28 cellular contexts compared by ENCODE assay signal in the genomic region with DNA sequence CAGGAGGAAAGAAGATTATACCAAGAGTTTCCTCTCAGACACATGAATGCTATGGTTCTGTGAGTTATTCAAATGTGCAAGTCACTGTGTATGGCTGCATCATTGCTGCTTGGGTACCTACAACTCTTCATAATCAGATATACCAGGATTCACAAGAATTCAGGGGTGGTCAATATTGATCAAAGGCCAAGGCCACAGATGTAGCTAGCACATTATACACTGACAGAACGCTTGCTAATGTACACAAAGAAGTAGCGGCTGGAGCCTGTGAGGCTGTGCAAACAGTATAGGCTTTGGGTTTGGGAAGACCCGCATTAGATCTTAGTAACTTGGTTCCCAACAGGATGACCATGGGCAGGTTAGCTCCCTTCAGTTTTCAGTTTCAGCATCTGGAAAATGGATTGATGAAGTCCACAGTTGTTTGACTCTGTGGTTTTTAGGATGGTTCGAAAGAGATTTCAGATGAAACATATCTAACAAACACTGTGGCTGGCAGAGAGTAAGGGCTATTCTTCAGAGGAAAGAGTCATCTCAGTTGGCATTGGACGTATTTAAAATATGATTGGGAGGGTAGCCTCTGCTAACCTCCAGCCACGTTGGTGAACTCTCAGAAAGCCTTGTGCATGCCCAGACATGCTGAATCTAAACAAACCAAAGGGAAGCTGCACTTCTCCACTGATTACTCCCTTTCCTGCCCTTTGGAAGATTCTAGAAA.
"Had no signal": no experiment of that assay in that cellular context is flagged by ENCODE, and none has a peak within 500 bp of the region (broad histone marks: within the 10 kb centered on the region; RNA-seq: fewer than 3 reads in every experiment).

No MANE protein-coding gene starts in this region.

- H3K4me3 Mint-ChIP-seq: activated naive CD8-positive, alpha-beta T cell treated with anti-CD3 and anti-CD28 coated beads for 36 hours; activated T-cell treated with anti-CD3 and anti-CD28 coated beads, Interleukin-2, amount 50 U/mL, for 72 hours; effector memory CD8-positive, alpha-beta T cell; immature natural killer cell; memory B cell; natural killer cell treated with Interleukin-12 subunit alpha and Interleukin-12 subunit beta and Interleukin-15 and Interleukin-18, amount 100 ng/mL, for 72 hours; stimulated activated effector memory CD8-positive, alpha-beta T cell treated with anti-CD3 and anti-CD28 coated beads, Interleukin-12 subunit alpha, Interleukin-12 subunit beta, amount 100 ng/mL, for 72 hours; stimulated activated naive CD8-positive, alpha-beta T cell treated with anti-CD3 and anti-CD28 coated beads, Interleukin-15, amount 100 ng/mL, for 72 hours; type B pancreatic cell had no signal

- H3K27ac ChIP-seq: adrenal gland, ascending aorta, skin epidermis, uterus, VCaP had no signal

- H3K36me3 Mint-ChIP-seq: activated naive CD8-positive, alpha-beta T cell treated with anti-CD3 and anti-CD28 coated beads for 36 hours; brain; immature natural killer cell; memory B cell; natural killer cell treated with Interleukin-12 subunit alpha and Interleukin-12 subunit beta and Interleukin-15 and Interleukin-18, amount 100 ng/mL, for 72 hours; stimulated activated effector memory CD8-positive, alpha-beta T cell treated with anti-CD3 and anti-CD28 coated beads, Interleukin-12 subunit alpha, Interleukin-12 subunit beta, amount 100 ng/mL, for 72 hours; type B pancreatic cell had no signal

- H3K4me1 ChIP-seq: adrenal gland, ascending aorta, uterus had no signal

- H3K27me3 Mint-ChIP-seq: activated naive CD8-positive, alpha-beta T cell treated with anti-CD3 and anti-CD28 coated beads for 36 hours; effector memory CD8-positive, alpha-beta T cell; memory B cell; stimulated activated naive CD8-positive, alpha-beta T cell treated with anti-CD3 and anti-CD28 coated beads, Interleukin-15, amount 100 ng/mL, for 72 hours had no signal

- DNase-seq: activated CD4-positive, alpha-beta T cell treated with anti-CD3 and anti-CD28 coated beads for 4 hours; activated CD4-positive, alpha-beta T cell treated with anti-CD3 and anti-CD28 coated beads, Interleukin-2, amount 50 U/mL, for 4 hours; activated naive CD4-positive, alpha-beta T cell; activated naive CD8-positive, alpha-beta T cell treated with anti-CD3 and anti-CD28 coated beads for 36 hours; activated T-cell treated with anti-CD3 and anti-CD28 coated beads for 4 hours; activated T-cell treated with anti-CD3 and anti-CD28 coated beads, Interleukin-2, amount 50 U/mL, for 72 hours; adrenal gland; caudate nucleus; cortex of kidney; effector memory CD8-positive, alpha-beta T cell; foreskin fibroblast; head of caudate nucleus; hypothalamus; immature natural killer cell; stimulated activated CD4-positive, alpha-beta T cell treated with anti-CD3 and anti-CD28 coated beads, Interleukin-12 subunit alpha, Interleukin-12 subunit beta, amount 100 ng/mL, for 4 hours; stimulated activated CD4-positive, alpha-beta T cell treated with anti-CD3 and anti-CD28 coated beads, Interleukin-4, amount 100 ng/mL, for 24 hours; stimulated activated naive CD8-positive, alpha-beta T cell treated with anti-CD3 and anti-CD28 coated beads, Interleukin-15, amount 100 ng/mL, for 72 hours; substantia nigra; uterus had no signal

- FAIRE-seq: TTC549 had no signal

- H3K9me3 ChIP-seq: adrenal gland, ascending aorta, uterus had no signal

- H3K4me3 ChIP-seq: adrenal gland, ascending aorta, skin epidermis, uterus had no signal

- H3K27ac Mint-ChIP-seq: activated naive CD8-positive, alpha-beta T cell treated with anti-CD3 and anti-CD28 coated beads for 36 hours; activated T-cell treated with anti-CD3 and anti-CD28 coated beads, Interleukin-2, amount 50 U/mL, for 72 hours; effector memory CD8-positive, alpha-beta T cell; immature natural killer cell; memory B cell; natural killer cell treated with Interleukin-12 subunit alpha and Interleukin-12 subunit beta and Interleukin-15 and Interleukin-18, amount 100 ng/mL, for 72 hours; stimulated activated effector memory CD8-positive, alpha-beta T cell treated with anti-CD3 and anti-CD28 coated beads, Interleukin-12 subunit alpha, Interleukin-12 subunit beta, amount 100 ng/mL, for 72 hours; stimulated activated naive CD8-positive, alpha-beta T cell treated with anti-CD3 and anti-CD28 coated beads, Interleukin-15, amount 100 ng/mL, for 72 hours; type B pancreatic cell had no signal

- H3K9me3 Mint-ChIP-seq: activated naive CD8-positive, alpha-beta T cell treated with anti-CD3 and anti-CD28 coated beads for 36 hours; brain; effector memory CD8-positive, alpha-beta T cell; immature natural killer cell; memory B cell; natural killer cell treated with Interleukin-12 subunit alpha and Interleukin-12 subunit beta and Interleukin-15 and Interleukin-18, amount 100 ng/mL, for 72 hours; stimulated activated effector memory CD8-positive, alpha-beta T cell treated with anti-CD3 and anti-CD28 coated beads, Interleukin-12 subunit alpha, Interleukin-12 subunit beta, amount 100 ng/mL, for 72 hours; stimulated activated naive CD8-positive, alpha-beta T cell treated with anti-CD3 and anti-CD28 coated beads, Interleukin-15, amount 100 ng/mL, for 72 hours had no signal

- H3K4me1 Mint-ChIP-seq: memory B cell had no signal

- H3K36me3 ChIP-seq: adrenal gland, ascending aorta, uterus had no signal
